ENCODE assay signal across 1 cellular context in the genomic region with DNA sequence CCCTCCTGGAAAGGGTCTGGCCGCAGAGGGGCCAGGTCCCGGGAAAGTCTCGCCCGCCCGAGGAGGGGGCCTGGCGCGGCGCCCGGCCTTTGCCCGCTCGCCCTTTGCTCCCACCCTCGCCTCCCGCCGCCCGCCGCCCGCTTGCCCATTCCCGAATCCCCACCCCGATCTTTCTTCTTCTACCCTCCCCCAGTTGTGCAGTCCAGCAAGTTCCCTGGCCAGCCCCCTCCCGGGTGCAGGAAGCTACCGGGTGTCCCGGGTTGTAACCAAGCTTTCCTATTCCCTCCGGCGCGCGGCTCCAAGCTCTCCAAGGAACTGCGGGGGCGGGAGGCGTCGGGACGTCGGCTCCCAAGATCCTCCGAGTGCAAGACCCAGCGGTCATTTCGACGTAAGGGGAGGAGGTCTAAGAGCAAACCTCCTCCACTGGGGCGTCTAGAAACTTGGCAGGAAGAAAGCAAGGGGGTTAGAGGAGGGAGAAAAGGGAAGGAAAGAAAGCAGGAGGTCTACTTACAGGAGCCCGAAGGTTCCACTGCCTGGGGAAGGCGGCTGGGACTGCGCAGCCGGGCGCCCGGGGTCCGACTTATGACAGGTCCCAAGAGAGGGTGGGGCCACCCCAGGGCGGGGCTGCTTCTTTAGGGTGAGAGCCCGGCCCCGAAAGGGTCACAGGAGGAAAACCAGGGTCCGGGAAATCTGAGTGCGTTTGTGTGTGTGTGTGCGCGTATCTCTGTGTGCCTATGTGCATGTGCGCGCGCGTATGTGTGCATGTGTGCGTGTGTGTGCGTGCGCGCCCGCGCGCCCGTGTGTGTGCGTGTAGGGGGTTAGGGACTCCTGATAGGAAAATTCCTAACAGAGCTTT.
TF ChIP-seq lines count a peak whose summit lies in the region.

PTGR1 (minus strand) TSS at position 556 of the 856 bp plus-strand sequence. CDS start 2,225 bp downstream, outside the sequence.

TF ChIP-seq in HepG2, 621 proteins besides CTCF, POLR2A, EP300 and RAD21 (continued from another document and continues in another):
- TF ChIP-seq PRDM15 (CRISPR knock-in tag; IDR thresholded peaks at IDR 0.05) = no peak
- peak; percentile 60 for TF ChIP-seq HNRNPLL (IDR thresholded peaks at IDR 0.05; ENCODE audit: low read depth, low read length, poor library complexity, severe bottlenecking)
- no peak for TF ChIP-seq SMC3 (IDR thresholded peaks at IDR 0.05; ENCODE audit: low read length)
- no peak for TF ChIP-seq SIN3B (IDR thresholded peaks at IDR 0.05; ENCODE audit: low read length)
- TF ChIP-seq ZNF776 (CRISPR knock-in tag; IDR thresholded peaks at IDR 0.05) = no peak
- TF ChIP-seq ZNF678 (CRISPR knock-in tag; IDR thresholded peaks at IDR 0.05) = no peak
- TF ChIP-seq SATB2 (CRISPR knock-in tag; IDR thresholded peaks at IDR 0.05) = no peak
- TF ChIP-seq ZNF510 (CRISPR knock-in tag; IDR thresholded peaks at IDR 0.05; ENCODE audit: low read depth) = no peak
- no peak for TF ChIP-seq MBD4 (IDR thresholded peaks at IDR 0.05; ENCODE audit: borderline replicate concordance, low read length)
- TF ChIP-seq ZNF562 (CRISPR knock-in tag; IDR thresholded peaks at IDR 0.05; ENCODE audit: borderline replicate concordance) = no peak
- no peak for TF ChIP-seq SOX5 (CRISPR knock-in tag; IDR thresholded peaks at IDR 0.05; ENCODE audit: borderline replicate concordance)
- no peak for TF ChIP-seq ZNF335 (CRISPR knock-in tag; IDR thresholded peaks at IDR 0.05)
- no peak for TF ChIP-seq SNAPC5 (CRISPR knock-in tag; IDR thresholded peaks at IDR 0.05; ENCODE audit: borderline replicate concordance)
- no peak for TF ChIP-seq ZNF614 (CRISPR knock-in tag; IDR thresholded peaks at IDR 0.05; ENCODE audit: borderline replicate concordance)
- no peak for TF ChIP-seq ZNF558 (CRISPR knock-in tag; IDR thresholded peaks at IDR 0.05; ENCODE audit: borderline replicate concordance)
- no peak for TF ChIP-seq ARNT2 (CRISPR knock-in tag; IDR thresholded peaks at IDR 0.05; ENCODE audit: low read depth)
- TF ChIP-seq POLR2G (IDR thresholded peaks at IDR 0.05; ENCODE audit: low read depth, low read length) = peak; percentile 60; the same call in 1 of the 2 replicates
- no peak for TF ChIP-seq TCF7 (IDR thresholded peaks at IDR 0.05; ENCODE audit: low read depth)
- TF ChIP-seq ATAD3A (CRISPR knock-in tag; IDR thresholded peaks at IDR 0.05) = no peak
- TF ChIP-seq SP140L (CRISPR knock-in tag; IDR thresholded peaks at IDR 0.05; ENCODE audit: borderline replicate concordance) = no peak
- no peak for TF ChIP-seq BHLHE40 (IDR thresholded peaks at IDR 0.05; ENCODE audit: low read length)
- TF ChIP-seq, protein P1, sequence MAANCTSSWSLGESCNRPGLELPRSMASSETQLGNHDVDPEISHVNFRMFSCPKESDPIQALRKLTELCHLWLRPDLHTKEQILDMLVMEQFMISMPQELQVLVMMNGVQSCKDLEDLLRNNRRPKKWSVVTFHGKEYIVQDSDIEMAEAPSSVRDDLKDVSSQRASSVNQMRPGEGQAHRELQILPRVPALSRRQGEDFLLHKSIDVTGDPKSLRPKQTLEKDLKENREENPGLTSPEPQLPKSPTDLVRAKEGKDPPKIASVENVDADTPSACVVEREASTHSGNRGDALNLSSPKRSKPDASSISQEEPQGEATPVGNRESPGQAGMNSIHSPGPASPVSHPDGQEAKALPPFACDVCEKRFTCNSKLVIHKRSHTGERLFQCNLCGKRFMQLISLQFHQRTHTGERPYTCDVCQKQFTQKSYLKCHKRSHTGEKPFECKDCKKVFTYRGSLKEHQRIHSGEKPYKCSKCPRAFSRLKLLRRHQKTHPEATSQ (CRISPR knock-in tag; IDR thresholded peaks at IDR 0.05; ENCODE audit: borderline replicate concordance) = no peak
- TF ChIP-seq, protein P2, sequence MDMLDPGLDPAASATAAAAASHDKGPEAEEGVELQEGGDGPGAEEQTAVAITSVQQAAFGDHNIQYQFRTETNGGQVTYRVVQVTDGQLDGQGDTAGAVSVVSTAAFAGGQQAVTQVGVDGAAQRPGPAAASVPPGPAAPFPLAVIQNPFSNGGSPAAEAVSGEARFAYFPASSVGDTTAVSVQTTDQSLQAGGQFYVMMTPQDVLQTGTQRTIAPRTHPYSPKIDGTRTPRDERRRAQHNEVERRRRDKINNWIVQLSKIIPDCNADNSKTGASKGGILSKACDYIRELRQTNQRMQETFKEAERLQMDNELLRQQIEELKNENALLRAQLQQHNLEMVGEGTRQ (IDR thresholded peaks at IDR 0.05; ENCODE audit: low read depth, low read length) = no peak
- TF ChIP-seq, protein P2 (CRISPR knock-in tag; IDR thresholded peaks at IDR 0.05; ENCODE audit: borderline replicate concordance) = no peak
- TF ChIP-seq, protein P3, sequence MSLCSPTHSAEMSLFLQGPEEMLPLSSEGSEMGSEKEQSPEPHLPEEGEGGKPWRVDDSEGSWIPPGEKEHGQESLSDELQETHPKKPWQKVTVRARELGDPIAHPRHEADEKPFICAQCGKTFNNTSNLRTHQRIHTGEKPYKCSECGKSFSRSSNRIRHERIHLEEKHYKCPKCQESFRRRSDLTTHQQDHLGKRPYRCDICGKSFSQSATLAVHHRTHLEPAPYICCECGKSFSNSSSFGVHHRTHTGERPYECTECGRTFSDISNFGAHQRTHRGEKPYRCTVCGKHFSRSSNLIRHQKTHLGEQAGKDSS (CRISPR knock-in tag; IDR thresholded peaks at IDR 0.05; ENCODE audit: borderline replicate concordance, low read depth) = no peak
- no peak for TF ChIP-seq TARDBP (CRISPR knock-in tag; IDR thresholded peaks at IDR 0.05)
- no peak for TF ChIP-seq ZFP36L1 (CRISPR knock-in tag; IDR thresholded peaks at IDR 0.05)
- TF ChIP-seq TOPORS (CRISPR knock-in tag; IDR thresholded peaks at IDR 0.05) = no peak
- no peak for TF ChIP-seq AGO1 (IDR thresholded peaks at IDR 0.05; ENCODE audit: low read depth, low read length, poor library complexity, severe bottlenecking)
- no peak for TF ChIP-seq ZNF292 (CRISPR knock-in tag; IDR thresholded peaks at IDR 0.05; ENCODE audit: borderline replicate concordance, low read depth)
- no peak for TF ChIP-seq STAT5B (CRISPR knock-in tag; IDR thresholded peaks at IDR 0.05)
- peak; percentile 13; the same call in 1 of the 2 replicates for TF ChIP-seq ZNF687 (CRISPR knock-in tag; IDR thresholded peaks at IDR 0.05)
- no peak; a peak in 2 of 4 replicates for TF ChIP-seq HMGXB4 (CRISPR knock-in tag; IDR thresholded peaks at IDR 0.05; ENCODE audit: borderline replicate concordance in 1 of 2, low read depth in 1 of 2)
- no peak for TF ChIP-seq ZBTB34 (CRISPR knock-in tag; IDR thresholded peaks at IDR 0.05)
- TF ChIP-seq MED8 (CRISPR knock-in tag; IDR thresholded peaks at IDR 0.05; ENCODE audit: insufficient replicate concordance) = no peak
- peak; percentile 10; the same call in 1 of the 2 replicates for TF ChIP-seq FOSL2 (CRISPR knock-in tag; IDR thresholded peaks at IDR 0.05)
- TF ChIP-seq SUZ12 (IDR thresholded peaks at IDR 0.05; ENCODE audit: low read depth, low read length) = no peak
- TF ChIP-seq, protein P4, sequence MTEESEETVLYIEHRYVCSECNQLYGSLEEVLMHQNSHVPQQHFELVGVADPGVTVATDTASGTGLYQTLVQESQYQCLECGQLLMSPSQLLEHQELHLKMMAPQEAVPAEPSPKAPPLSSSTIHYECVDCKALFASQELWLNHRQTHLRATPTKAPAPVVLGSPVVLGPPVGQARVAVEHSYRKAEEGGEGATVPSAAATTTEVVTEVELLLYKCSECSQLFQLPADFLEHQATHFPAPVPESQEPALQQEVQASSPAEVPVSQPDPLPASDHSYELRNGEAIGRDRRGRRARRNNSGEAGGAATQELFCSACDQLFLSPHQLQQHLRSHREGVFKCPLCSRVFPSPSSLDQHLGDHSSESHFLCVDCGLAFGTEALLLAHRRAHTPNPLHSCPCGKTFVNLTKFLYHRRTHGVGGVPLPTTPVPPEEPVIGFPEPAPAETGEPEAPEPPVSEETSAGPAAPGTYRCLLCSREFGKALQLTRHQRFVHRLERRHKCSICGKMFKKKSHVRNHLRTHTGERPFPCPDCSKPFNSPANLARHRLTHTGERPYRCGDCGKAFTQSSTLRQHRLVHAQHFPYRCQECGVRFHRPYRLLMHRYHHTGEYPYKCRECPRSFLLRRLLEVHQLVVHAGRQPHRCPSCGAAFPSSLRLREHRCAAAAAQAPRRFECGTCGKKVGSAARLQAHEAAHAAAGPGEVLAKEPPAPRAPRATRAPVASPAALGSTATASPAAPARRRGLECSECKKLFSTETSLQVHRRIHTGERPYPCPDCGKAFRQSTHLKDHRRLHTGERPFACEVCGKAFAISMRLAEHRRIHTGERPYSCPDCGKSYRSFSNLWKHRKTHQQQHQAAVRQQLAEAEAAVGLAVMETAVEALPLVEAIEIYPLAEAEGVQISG (CRISPR knock-in tag; IDR thresholded peaks at IDR 0.05) = no peak
- TF ChIP-seq HNF4A (CRISPR knock-in tag; IDR thresholded peaks at IDR 0.05) = peak; percentile 35; the same call in 1 of the 2 replicates
